ENCODE assay signal across 8 cellular contexts in genomic region chr10:24724381-24725228, GRCh38. TPM values are rescaled to one million over a fixed set of nuclear protein-coding genes. Genes with fewer than 3 reads are reported as not detected.
A peak's percentile ranks its signal among the peaks of the same experiment; 100 is the strongest.
DNase-seq lines count a peak whose midpoint lies in the region; ATAC-seq and TF ChIP-seq lines count a peak whose summit lies in the region.

No MANE protein-coding gene starts in this region.

- no peak for TF ChIP-seq EP300 in esophagus muscularis mucosa (IDR thresholded peaks at IDR 0.05)

- H3K4me3 ChIP-seq in esophagus muscularis mucosa (peak overlapping the region; percentile 64 to 91 (median 86)), muscle layer of colon (ENCODE audit: low read depth in 1 of 2, low read length in 2 of 2) (peak overlapping the region; percentile 84 to 94)

- H3K27ac ChIP-seq in esophagus muscularis mucosa (replicated peaks in 1 of 4) (peak overlapping the region; percentile 94 to 98 (median 98)), muscle layer of colon (ENCODE audit: low read depth, low read length) (peak overlapping the region; percentile 97)

- intact Hi-C loops in esophagus muscularis mucosa (cut with DNase I): loop anchor here (5.0 kb wide), 4 partner anchors 82 to 358 kb away; partner anchors contain the start of genes ENKUR, PRTFDC1 and THNSL1

- DNase-seq in DMS79 (lab: John Stamatoyannopoulos, UW): peak; percentile 84
- peak; percentile 51 for DNase-seq in KG1 (lab: John Stamatoyannopoulos, UW)
- DNase-seq in activated T-cell treated with anti-CD3 and anti-CD28 coated beads, Interleukin-2, amount 50 U/mL, for 48 hours: peak; percentile 97
- DNase-seq in esophagus muscularis mucosa (ENCODE audit: extremely low spot score): peak; percentile 99
- DNase-seq in stimulated activated CD8-positive, alpha-beta memory T cell treated with anti-CD3 and anti-CD28 coated beads, Interleukin-7, amount 100 ng/mL, for 1 hour (ENCODE audit: low read depth in 2 of 2): peak; percentile 92

- H3K36me3 ChIP-seq in esophagus muscularis mucosa (peaks cover 0 to 6% (median 0%) of the 10 kb centered on the region in 4 donors), muscle layer of colon (ENCODE audit: insufficient read depth, low read length) (no peaks in the 10 kb centered on the region)

- peak; percentile 85 for TF ChIP-seq POLR2A in esophagus muscularis mucosa (IDR thresholded peaks at IDR 0.05; ENCODE audit: low read depth)

- H3K4me1 ChIP-seq in esophagus muscularis mucosa (peaks cover 26 to 33% (median 29%) of the 10 kb centered on the region in 4 donors), muscle layer of colon (ENCODE audit: insufficient read depth, low read length) (peaks cover 8% of the 10 kb centered on the region)

- H3K27me3 ChIP-seq in esophagus muscularis mucosa (no peaks in the 10 kb centered on the region), muscle layer of colon (ENCODE audit: control insufficient read depth in 1 of 2, insufficient read depth in 2 of 2, low read length in 2 of 2) (no peaks in the 10 kb centered on the region)

- TF ChIP-seq CTCF in esophagus muscularis mucosa (IDR thresholded peaks at IDR 0.05): no peak

- peak overlapping the region; percentile 91 for H3K9ac ChIP-seq in muscle layer of colon (ENCODE audit: low read length)

- 2% methylated on average over 34 of the region's 52 CpGs for WGBS in esophagus muscularis mucosa

- H3K9me3 ChIP-seq in esophagus muscularis mucosa (no peaks in the 10 kb centered on the region), muscle layer of colon (ENCODE audit: low read length) (no peaks in the 10 kb centered on the region)

- peak; percentile 86 for ATAC-seq in GM21737 (IDR thresholded peaks at IDR 0.05; ENCODE audit: unreplicated experiment)

TF ChIP-seq in PFSK-1, 5 proteins besides CTCF, POLR2A, EP300 and RAD21:
- TF ChIP-seq SIN3A (IDR thresholded peaks at IDR 0.05; ENCODE audit: borderline replicate concordance, insufficient read depth, low read length) (no peak), POLR2AphosphoS5 (IDR thresholded peaks at IDR 0.05; ENCODE audit: low read depth, low read length) (peak; percentile 51; the same call in 1 of the 2 replicates)

RNA-seq across cellular contexts. Expression of gene ARHGAP21, which starts 0.9 kb away (rescaled TPM):
- 23.6 TPM for polyA plus RNA-seq in PFSK-1 (2012; ENCODE audit: insufficient read length, low read depth)
- total RNA-seq in esophagus muscularis mucosa: 10 to 100 TPM; 52.7 to 65.7 (median 61.1) TPM

Comparison
In these comparisons a context has a peak if more than half of its experiments do, and no peak if none do; other contexts are left out.
1. Peak in every context shown above with its lines: DNase-seq, ATAC-seq, H3K4me3 ChIP-seq and H3K27ac ChIP-seq.